Comparison of ENCODE assay signal across 25 cellular contexts in the genomic region with DNA sequence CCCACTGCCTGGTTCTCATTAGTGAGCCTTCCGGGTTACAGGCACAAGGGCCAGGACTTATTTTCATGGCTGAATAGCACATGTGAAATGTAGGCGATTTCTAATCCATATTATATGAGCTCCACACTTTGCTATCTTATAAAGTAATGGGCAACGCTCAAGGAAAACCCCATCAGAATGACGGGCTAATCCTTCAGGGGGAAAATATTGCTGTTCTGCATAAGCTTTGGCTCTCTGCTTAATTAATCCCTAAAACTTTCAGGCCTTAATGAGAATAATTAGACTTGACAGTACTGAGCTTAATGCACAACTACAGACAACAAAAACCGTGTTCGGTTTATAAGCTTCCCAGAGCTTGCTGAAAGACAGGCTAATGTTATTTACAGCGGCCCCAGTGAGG.
DNase-seq lines count a peak whose midpoint lies in the region; ATAC-seq, FAIRE-seq and TF ChIP-seq lines count a peak whose summit lies in the region.
"Had no signal": no experiment of that assay in that cellular context is flagged by ENCODE, and none has a peak within 500 bp of the region (broad histone marks: within the 10 kb centered on the region; RNA-seq: fewer than 3 reads in every experiment).

No MANE protein-coding gene starts in this region.

- no peaks in the 10 kb centered on the region for H3K36me3 Mint-ChIP-seq in activated CD8-positive, alpha-beta memory T cell treated with anti-CD3 and anti-CD28 coated beads, Interleukin-2, amount 10 ng/mL, durations not matched to agents 7 days and 5 days
- H3K36me3 Mint-ChIP-seq in CD8-positive, alpha-beta memory T cell = peaks cover 0 to 5% (median 0%) of the 10 kb centered on the region in 3 donors
- H3K36me3 Mint-ChIP-seq: CD14-positive monocyte had no signal

- H3K27ac ChIP-seq in SK-N-MC = peak overlapping the region; percentile 40
- H3K27ac ChIP-seq in CD8-positive, alpha-beta memory T cell (ENCODE audit: low read depth, low read length) = no peak overlapping the region
- H3K27ac ChIP-seq: RWPE1 had no signal

- H3K4me1 Mint-ChIP-seq in activated CD8-positive, alpha-beta memory T cell treated with anti-CD3 and anti-CD28 coated beads, Interleukin-2, amount 10 ng/mL, durations not matched to agents 7 days and 5 days = peaks cover 11% of the 10 kb centered on the region
- H3K4me1 Mint-ChIP-seq in CD8-positive, alpha-beta memory T cell = peaks cover 15 to 16% (median 15%) of the 10 kb centered on the region in 3 donors

- no peak for DNase-seq in D721Med (ENCODE audit: insufficient read length, low spot score)
- DNase-seq in SK-N-MC (ENCODE audit: low read depth, low spot score) = no peak
- DNase-seq in foreskin fibroblast = peak; percentile 10 to 60
- peak; percentile 86 for DNase-seq in retina
- no peak for DNase-seq in activated CD8-positive, alpha-beta memory T cell treated with anti-CD3 and anti-CD28 coated beads, Interleukin-2, amount 10 ng/mL, durations not matched to agents 7 days and 5 days
- DNase-seq in epidermal melanocyte (ENCODE audit: insufficient read length, low spot score) = no peak
- no peak for DNase-seq in CD8-positive, alpha-beta memory T cell
- DNase-seq: 8988T, ACHN, BE2C, Calu3, DMS153, DND-41, KBM-7, MG63, NCI-H2029, NCI-H446, NCI-H524 treated with DMSO at 0.1 percent for 48 hours, NCI-H774, SHP77 had no signal

- FAIRE-seq in D721Med (lab: Jason Lieb, UNC) = peak; percentile 53
- FAIRE-seq: GM12892, H1, HTR-8/SVneo had no signal

- H3K27me3 Mint-ChIP-seq in activated CD8-positive, alpha-beta memory T cell treated with anti-CD3 and anti-CD28 coated beads, Interleukin-2, amount 10 ng/mL, durations not matched to agents 7 days and 5 days = no peaks in the 10 kb centered on the region
- peaks cover 0 to 2% of the 10 kb centered on the region in 2 donors for H3K27me3 Mint-ChIP-seq in CD8-positive, alpha-beta memory T cell

- H3K4me1 ChIP-seq in CD8-positive, alpha-beta memory T cell (ENCODE audit: insufficient read depth, low read length) = peaks cover 19% of the 10 kb centered on the region
- H3K4me1 ChIP-seq: BE2C had no signal

- TF ChIP-seq CTCF in D721Med (IDR thresholded peaks at IDR 0.05; ENCODE audit: insufficient read depth, missing control alignments) (no peak), foreskin fibroblast (IDR thresholded peaks at IDR 0.05; ENCODE audit: low read depth, low read length) (no peak)

- CTCF ChIA-PET in activated CD8-positive, alpha-beta memory T cell treated with anti-CD3 and anti-CD28 coated beads, Interleukin-2, amount 10 ng/mL, durations not matched to agents 7 days and 5 days (lab: Charles Lee) = interaction anchor here (1.0 kb wide), 1 partner anchor 70 kb away, joined by 3 read pairs; no protein-coding TSS in a partner anchor
- CTCF ChIA-PET in CD8-positive, alpha-beta memory T cell (lab: Charles Lee) = no interaction called here

- no peak overlapping the region for H3K4me3 Mint-ChIP-seq in activated CD8-positive, alpha-beta memory T cell treated with anti-CD3 and anti-CD28 coated beads, Interleukin-2, amount 10 ng/mL, durations not matched to agents 7 days and 5 days
- H3K4me3 Mint-ChIP-seq in CD8-positive, alpha-beta memory T cell = no peak overlapping the region
- H3K4me3 Mint-ChIP-seq: CD14-positive monocyte had no signal

- H3K9me3 ChIP-seq in SK-N-MC (ENCODE audit: low read depth, low read length) = no peaks in the 10 kb centered on the region
- no peaks in the 10 kb centered on the region for H3K9me3 ChIP-seq in CD8-positive, alpha-beta memory T cell (ENCODE audit: low read length)
- H3K9me3 ChIP-seq: BE2C, MG63 had no signal

- H3K4me3 ChIP-seq in SK-N-MC (no peak overlapping the region), foreskin fibroblast (ENCODE audit: low read depth in 1 of 2, low read length in 2 of 2) (no peak overlapping the region)
- H3K4me3 ChIP-seq in CD8-positive, alpha-beta memory T cell (ENCODE audit: low read length) = no peak overlapping the region
- H3K4me3 ChIP-seq: MG63 had no signal

- ATAC-seq in activated CD8-positive, alpha-beta memory T cell treated with anti-CD3 and anti-CD28 coated beads, Interleukin-2, amount 10 ng/mL, durations not matched to agents 7 days and 5 days = no peak

- POLR2A ChIA-PET in CD8-positive, alpha-beta memory T cell (lab: Charles Lee) = no interaction called here

- H3K9me3 Mint-ChIP-seq in activated CD8-positive, alpha-beta memory T cell treated with anti-CD3 and anti-CD28 coated beads, Interleukin-2, amount 10 ng/mL, durations not matched to agents 7 days and 5 days (ENCODE audit: low read depth) = no peaks in the 10 kb centered on the region
- peaks cover 0 to 4% (median 0%) of the 10 kb centered on the region in 5 donors for H3K9me3 Mint-ChIP-seq in CD8-positive, alpha-beta memory T cell

- no peak overlapping the region for H3K27ac Mint-ChIP-seq in activated CD8-positive, alpha-beta memory T cell treated with anti-CD3 and anti-CD28 coated beads, Interleukin-2, amount 10 ng/mL, durations not matched to agents 7 days and 5 days
- H3K27ac Mint-ChIP-seq in CD8-positive, alpha-beta memory T cell = no peak overlapping the region
- H3K27ac Mint-ChIP-seq: CD14-positive monocyte had no signal

- no peaks in the 10 kb centered on the region for H3K36me3 ChIP-seq in SK-N-MC (ENCODE audit: insufficient read depth, low read length)
- no peaks in the 10 kb centered on the region for H3K36me3 ChIP-seq in CD8-positive, alpha-beta memory T cell (ENCODE audit: insufficient read depth, low read length)
- H3K36me3 ChIP-seq: BE2C, MG63 had no signal

- peak overlapping the region; percentile 48 for H3K9ac ChIP-seq in SK-N-MC (ENCODE audit: insufficient read length)

- no peaks in the 10 kb centered on the region for H3K27me3 ChIP-seq in CD8-positive, alpha-beta memory T cell (ENCODE audit: insufficient read depth, low read length, poor library complexity, severe bottlenecking)
- H3K27me3 ChIP-seq: BE2C, MG63 had no signal

Comparison
In these comparisons a context has a peak if more than half of its experiments do, and no peak if none do; other contexts are left out.
1. DNase-seq: peak in foreskin fibroblast (2 of 2) and retina (single experiment); none in D721Med (single experiment), SK-N-MC (single experiment), activated CD8-positive, alpha-beta memory T cell treated with anti-CD3 and anti-CD28 coated beads, Interleukin-2, amount 10 ng/mL, durations not matched to agents 7 days and 5 days (single experiment), epidermal melanocyte (single experiment) and CD8-positive, alpha-beta memory T cell (0 of 5).